In genomic region chr17:50372708-50373556, GRCh38 we compare ENCODE assay signal across 1 cellular context.
TF ChIP-seq lines count a peak whose summit lies in the region.

EME1 (plus strand) TSS chr17:50373229; CDS start chr17:50375209, 1,980 bp downstream.
MRPL27 (minus strand) TSS chr17:50373184; CDS start chr17:50373170, 14 bp downstream.

TF ChIP-seq in HEK293, 187 proteins besides CTCF, POLR2A, EP300 and RAD21 (continued from another document and continues in another):
- TF ChIP-seq RBAK (tag by site-specific recombination; IDR thresholded peaks at IDR 0.05) (no peak), ZNF426 (tag by site-specific recombination; IDR thresholded peaks at IDR 0.05) (no peak), PRDM1 (tag by site-specific recombination; IDR thresholded peaks at IDR 0.05) (0 out of 2 replicates have a peak, but pooled peaks have one; percentile 33), ZSCAN4 (tag by site-specific recombination; IDR thresholded peaks at IDR 0.05) (no peak), ZNF513 (tag by site-specific recombination; IDR thresholded peaks at IDR 0.05) (no peak), ZNF354C (tag by site-specific recombination; IDR thresholded peaks at IDR 0.05; ENCODE audit: borderline replicate concordance, low read depth) (no peak), GFI1B (tag by site-specific recombination; IDR thresholded peaks at IDR 0.05) (no peak), ZEB2 (tag by site-specific recombination; IDR thresholded peaks at IDR 0.05) (peak; percentile 86), ZNF776 (tag by site-specific recombination; IDR thresholded peaks at IDR 0.05; ENCODE audit: borderline replicate concordance) (no peak), ZSCAN5A (tag by site-specific recombination; IDR thresholded peaks at IDR 0.05) (peak; percentile 34; the same call in 1 of the 2 replicates), ZNF555 (tag by site-specific recombination; conservative IDR thresholded peaks at IDR 0.05) (no peak), ZNF302 (tag by site-specific recombination; IDR thresholded peaks at IDR 0.05; ENCODE audit: low read depth) (no peak), ZNF548 (tag by site-specific recombination; IDR thresholded peaks at IDR 0.05) (peak; percentile 58; the same call in 1 of the 2 replicates), ZBTB1 (tag by site-specific recombination; IDR thresholded peaks at IDR 0.05) (0 out of 2 replicates have a peak, but pooled peaks have one; percentile 62), MEIS1 (CRISPR knock-in tag; IDR thresholded peaks at IDR 0.05; ENCODE audit: borderline replicate concordance) (no peak), ZNF544 (tag by site-specific recombination; IDR thresholded peaks at IDR 0.05) (no peak), ZNF148 (tag by site-specific recombination; IDR thresholded peaks at IDR 0.05; ENCODE audit: borderline replicate concordance) (no peak), IKZF3 (tag by site-specific recombination; IDR thresholded peaks at IDR 0.05) (no peak), ZNF530 (tag by site-specific recombination; IDR thresholded peaks at IDR 0.05; ENCODE audit: low read depth) (no peak), TSHZ1 (tag by site-specific recombination; IDR thresholded peaks at IDR 0.05; ENCODE audit: borderline replicate concordance) (no peak), SALL2 (tag by site-specific recombination; IDR thresholded peaks at IDR 0.05; ENCODE audit: borderline replicate concordance) (no peak), ZNF404 (tag by site-specific recombination; IDR thresholded peaks at IDR 0.05) (no peak), ZNF843 (tag by site-specific recombination; IDR thresholded peaks at IDR 0.05) (0 out of 2 replicates have a peak, but pooled peaks have one; percentile 34), ZBTB11 (tag by site-specific recombination; conservative IDR thresholded peaks at IDR 0.05; ENCODE audit: low read depth) (peak; percentile 98), ZNF26 (tag by site-specific recombination; IDR thresholded peaks at IDR 0.05) (no peak), ZNF324 (tag by site-specific recombination; IDR thresholded peaks at IDR 0.05) (peak; percentile 94), ZNF175 (tag by site-specific recombination; IDR thresholded peaks at IDR 0.05) (no peak), WT1 (tag by site-specific recombination; IDR thresholded peaks at IDR 0.05) (peak; percentile 59; the same call in 1 of the 2 replicates), ZFHX2 (tag by site-specific recombination; conservative IDR thresholded peaks at IDR 0.05) (peak; percentile 73), ZXDB (tag by site-specific recombination; IDR thresholded peaks at IDR 0.05) (peak; percentile 97), ZNF560 (tag by site-specific recombination; IDR thresholded peaks at IDR 0.05; ENCODE audit: borderline replicate concordance) (no peak), ZBTB7A (tag by site-specific recombination; IDR thresholded peaks at IDR 0.05; ENCODE audit: low read depth) (peak; percentile 66; the same call in 1 of the 2 replicates), ZNF449 (tag by site-specific recombination; IDR thresholded peaks at IDR 0.05) (no peak), ZIC2 (tag by site-specific recombination; IDR thresholded peaks at IDR 0.05) (peak; percentile 26; the same call in 1 of the 2 replicates), ZFP37 (tag by site-specific recombination; IDR thresholded peaks at IDR 0.05) (peak; percentile 72; the same call in 1 of the 2 replicates), ZBTB17 (tag by site-specific recombination; IDR thresholded peaks at IDR 0.05) (peak; percentile 92), ZNF18 (tag by site-specific recombination; IDR thresholded peaks at IDR 0.05) (no peak; the same call in 1 of the 2 replicates), ZBTB6 (tag by site-specific recombination; IDR thresholded peaks at IDR 0.05) (no peak), BCL11A (tag by site-specific recombination; IDR thresholded peaks at IDR 0.05; ENCODE audit: low read depth) (no peak), ZNF138 (tag by site-specific recombination; IDR thresholded peaks at IDR 0.05; ENCODE audit: borderline replicate concordance) (no peak)
